ENCODE assay signal across 16 cellular contexts in the genomic region with DNA sequence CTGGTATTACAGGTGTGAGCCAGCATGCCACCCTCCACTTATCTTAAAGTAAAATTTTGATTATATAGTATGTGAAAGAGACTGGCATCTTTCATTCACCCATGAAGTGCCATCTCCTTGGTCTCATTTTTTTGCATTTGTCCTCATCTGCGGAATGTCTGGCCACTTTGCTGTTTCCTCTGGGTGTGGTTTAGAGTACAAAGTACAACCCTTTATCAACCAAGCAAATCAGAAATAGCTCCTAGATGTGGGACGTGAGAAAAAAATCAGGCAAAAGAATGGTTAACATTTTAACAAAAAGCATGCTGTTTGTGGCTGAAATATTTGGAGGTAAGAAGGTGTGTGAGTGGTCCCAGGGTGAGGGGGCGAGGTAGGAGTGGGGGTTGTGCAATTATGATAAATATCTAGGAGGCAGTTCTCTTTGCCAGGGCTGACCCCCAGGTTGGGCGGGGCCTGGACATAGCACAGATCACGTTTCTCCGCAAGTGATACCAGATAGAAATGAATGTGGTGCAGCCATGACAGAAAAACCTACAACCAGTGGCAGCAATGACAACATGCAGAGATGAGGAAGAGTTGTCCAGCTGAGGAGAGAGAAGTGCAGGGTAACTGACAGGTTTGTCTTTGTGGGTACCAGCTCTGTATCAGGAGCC.
DNase-seq lines count a peak whose midpoint lies in the region; ATAC-seq, FAIRE-seq and TF ChIP-seq lines count a peak whose summit lies in the region.
"Had no signal": no experiment of that assay in that cellular context is flagged by ENCODE, and none has a peak within 500 bp of the region (broad histone marks: within the 10 kb centered on the region; RNA-seq: fewer than 3 reads in every experiment).

No MANE protein-coding gene starts in this region.

- ATAC-seq in GM12878 (no peak), omental fat pad (ENCODE audit: low FRiP score) (no peak)
- ATAC-seq: effector memory CD8-positive, alpha-beta T cell; pancreas had no signal

- H3K27ac Mint-ChIP-seq in neural crest cell (ENCODE audit: unreplicated experiment): no peak overlapping the region

- no peaks in the 10 kb centered on the region for H3K36me3 Mint-ChIP-seq in neural crest cell (ENCODE audit: low read depth)
- H3K36me3 Mint-ChIP-seq: memory B cell had no signal

- CTCF ChIA-PET in GM12878 (lab: Yijun Ruan, JAX): interaction anchor here (0.9 to 1.2 kb wide), 3 partner anchors 62 to 90 kb away, joined by 3 to 4 read pairs (median 3); no protein-coding TSS in a partner anchor

- peaks cover 0 to 5% (median under 1%) of the 10 kb centered on the region in 11 experiments; a peak in 9 of 22 replicates for H3K9me3 ChIP-seq in BLaER1 treated with 17β-estradiol and CSF1 and Interleukin-3, amounts not matched to agents 10 nM and 100 nM (replicated peaks in 1 of 11)
- H3K9me3 ChIP-seq in GM12878 (replicated peaks; ENCODE audit: control insufficient read depth, insufficient read depth, low read length): no peaks in the 10 kb centered on the region; the same call in 2 of the 3 replicates
- H3K9me3 ChIP-seq in effector memory CD4-positive, alpha-beta T cell (ENCODE audit: control insufficient read depth, low read length): no peaks in the 10 kb centered on the region
- H3K9me3 ChIP-seq: pancreas had no signal

- DNase-seq in HT-29 (ENCODE audit: low spot score) (peak; percentile 31), GM12878 (ENCODE audit: low read depth, low spot score) (no peak), neural crest cell (ENCODE audit: low read depth, low spot score) (no peak), SKM-1 (lab: John Stamatoyannopoulos, UW; ENCODE audit: unreplicated experiment) (no peak), omental fat pad (ENCODE audit: low spot score) (no peak), NCI-H1092 (lab: John Stamatoyannopoulos, UW) (no peak)
- no peak for DNase-seq in effector memory CD4-positive, alpha-beta T cell
- DNase-seq: activated CD8-positive, alpha-beta memory T cell treated with anti-CD3 and anti-CD28 coated beads for 24 hours; caudate nucleus; effector memory CD8-positive, alpha-beta T cell; foreskin melanocyte; NCI-H2081 treated with DMSO at 0.1 percent for 48 hours; pancreas had no signal

- in situ Hi-C loops in GM12878 (cut with MboI): no loop called here

- H4K20me1 ChIP-seq in BLaER1 treated with 17β-estradiol and CSF1 and Interleukin-3, amounts not matched to agents 10 nM and 100 nM: no peaks in the 10 kb centered on the region
- no peaks in the 10 kb centered on the region for H4K20me1 ChIP-seq in GM12878 (ENCODE audit: control insufficient read depth, insufficient read depth)

- peak overlapping the region; percentile 86 to 98 (median 95); a peak in 17 of 22 replicates for H3K4me2 ChIP-seq in BLaER1 treated with 17β-estradiol and CSF1 and Interleukin-3, amounts not matched to agents 10 nM and 100 nM
- H3K4me2 ChIP-seq in GM12878 (ENCODE audit: control insufficient read depth, insufficient read depth): no peak overlapping the region

- no peak overlapping the region for H2AFZ ChIP-seq in GM12878 (ENCODE audit: control insufficient read depth, low read depth, low read length)

- intact Hi-C loops in GM12878 (cut with micrococcal nuclease; ENCODE audit: unreplicated experiment): no loop called here

- BruUV-seq in GM12878 (replicated peaks; lab: Mats Ljungman, UMichigan): no TSS peak

- RAD21 ChIA-PET in GM12878 (lab: Charles Lee; ENCODE audit: unreplicated experiment): interaction anchor here (0.9 to 5.4 kb wide), 5 partner anchors 19 to 163 kb away, joined by 3 to 68 read pairs (median 5); no protein-coding TSS in a partner anchor

- no peak for FAIRE-seq in GM12878 (lab: Jason Lieb, UNC)
- FAIRE-seq: pancreas had no signal

- 61% methylated on average over 6 of the region's 6 CpGs for WGBS in GM12878 (ENCODE audit: insufficient coverage, insufficient replicate concordance, low lambda C conversion rate, missing lambda C conversion rate)

- H3K79me2 ChIP-seq in GM12878 (ENCODE audit: control insufficient read depth, insufficient read depth, low read length): no peaks in the 10 kb centered on the region

- SMC1A ChIA-PET in GM12878 (lab: Charles Lee; ENCODE audit: uncharacterized antibody, unreplicated experiment): interaction anchor here (0.6 to 4.3 kb wide), 16 partner anchors 8 to 150 kb away, joined by 3 to 12 read pairs (median 4); a partner anchor contains a TSS

- peaks cover 8% of the 10 kb centered on the region for H3K27me3 Mint-ChIP-seq in neural crest cell (ENCODE audit: low read depth)
- H3K27me3 Mint-ChIP-seq: B cell; effector memory CD8-positive, alpha-beta T cell; memory B cell had no signal

- no peak for TF ChIP-seq CTCF in GM12878 (IDR thresholded peaks at IDR 0.05 in 2 of 3, conservative IDR thresholded peaks at IDR 0.05 in 1 of 3; ENCODE audit: control insufficient read depth in 2 of 3, extremely low read depth in 1 of 3, insufficient read depth in 1 of 3, low read depth in 3 of 3, low read length in 3 of 3)
- TF ChIP-seq CTCF in neural crest cell (conservative IDR thresholded peaks at IDR 0.05): no peak
- no peak for TF ChIP-seq CTCF in omental fat pad (IDR thresholded peaks at IDR 0.05)

- H3K4me3 ChIP-seq in BLaER1 treated with 17β-estradiol and CSF1 and Interleukin-3, amounts not matched to agents 10 nM and 100 nM: no peak overlapping the region
- H3K4me3 ChIP-seq in GM12878: no peak overlapping the region
- H3K4me3 ChIP-seq in effector memory CD4-positive, alpha-beta T cell (ENCODE audit: insufficient read depth, low read depth, low read length, poor library complexity, severe bottlenecking): no peak overlapping the region
- H3K4me3 ChIP-seq: pancreas had no signal

- no peaks in the 10 kb centered on the region for H3K36me3 ChIP-seq in BLaER1 treated with 17β-estradiol and CSF1 and Interleukin-3, amounts not matched to agents 10 nM and 100 nM
- no peaks in the 10 kb centered on the region for H3K36me3 ChIP-seq in GM12878 (ENCODE audit: control insufficient read depth in 2 of 2, insufficient read depth in 2 of 2, low read length in 1 of 2)
- H3K36me3 ChIP-seq in effector memory CD4-positive, alpha-beta T cell (ENCODE audit: control insufficient read depth, insufficient read depth, low read length): no peaks in the 10 kb centered on the region
- H3K36me3 ChIP-seq: pancreas had no signal

- H3K9me3 Mint-ChIP-seq in neural crest cell: no peaks in the 10 kb centered on the region
- H3K9me3 Mint-ChIP-seq: effector memory CD8-positive, alpha-beta T cell; memory B cell had no signal

- H3K4me3 Mint-ChIP-seq in neural crest cell: peak overlapping the region; percentile 64

- no peaks in the 10 kb centered on the region; a peak in 3 of 22 replicates for H3K27me3 ChIP-seq in BLaER1 treated with 17β-estradiol and CSF1 and Interleukin-3, amounts not matched to agents 10 nM and 100 nM
- no peaks in the 10 kb centered on the region for H3K27me3 ChIP-seq in GM12878 (replicated peaks in 1 of 2; ENCODE audit: control insufficient read depth in 2 of 2, insufficient read depth in 2 of 2, low read length in 1 of 2)
- no peaks in the 10 kb centered on the region for H3K27me3 ChIP-seq in effector memory CD4-positive, alpha-beta T cell (replicated peaks; ENCODE audit: control insufficient read depth, insufficient read depth, low read length, poor library complexity, severe bottlenecking)
- H3K27me3 ChIP-seq: pancreas had no signal

- TF ChIP-seq EP300 in GM12878 (IDR thresholded peaks at IDR 0.05; ENCODE audit: borderline replicate concordance in 1 of 2, control insufficient read depth in 1 of 2, low read depth in 2 of 2, low read length in 2 of 2): no peak

- POLR2A ChIA-PET in GM12878 (lab: Charles Lee): interaction anchor here (0.7 to 3.8 kb wide), 5 partner anchors 18 to 1002 kb away, joined by 3 to 58 read pairs (median 3); no protein-coding TSS in a partner anchor

- H3K4me1 Mint-ChIP-seq in neural crest cell: peaks cover 18% of the 10 kb centered on the region

- no peak overlapping the region for H3K27ac ChIP-seq in BLaER1 treated with 17β-estradiol and CSF1 and Interleukin-3, amounts not matched to agents 10 nM and 100 nM
- no peak overlapping the region for H3K27ac ChIP-seq in GM12878 (ENCODE audit: control insufficient read depth, insufficient read depth)
- no peak overlapping the region for H3K27ac ChIP-seq in effector memory CD4-positive, alpha-beta T cell (ENCODE audit: insufficient read depth, low read length, poor library complexity, severe bottlenecking)

- peaks cover 21 to 38% (median 29%) of the 10 kb centered on the region in 10 experiments for H3K4me1 ChIP-seq in BLaER1 treated with 17β-estradiol and CSF1 and Interleukin-3, amounts not matched to agents 10 nM and 100 nM
- H3K4me1 ChIP-seq in GM12878 (ENCODE audit: control insufficient read depth, insufficient read depth, low read length): peaks cover 12% of the 10 kb centered on the region
- H3K4me1 ChIP-seq in effector memory CD4-positive, alpha-beta T cell (ENCODE audit: control insufficient read depth, insufficient read depth, low read length, poor library complexity, severe bottlenecking): peaks cover 5% of the 10 kb centered on the region
- H3K4me1 ChIP-seq: pancreas had no signal

- no peak for TF ChIP-seq RAD21 in GM12878 (IDR thresholded peaks at IDR 0.05; ENCODE audit: insufficient read depth, low read depth, low read length)

- no peak for TF ChIP-seq POLR2A in GM12878 (IDR thresholded peaks at IDR 0.05; ENCODE audit: low read depth, low read length)

- H3K9ac ChIP-seq in BLaER1 treated with 17β-estradiol and CSF1 and Interleukin-3, amounts not matched to agents 10 nM and 100 nM: no peak overlapping the region
- no peak overlapping the region for H3K9ac ChIP-seq in GM12878 (ENCODE audit: control insufficient read depth, insufficient read depth, low read length)

TF ChIP-seq in GM12878, 131 proteins besides CTCF, POLR2A, EP300 and RAD21 (continues in another document):
- TF ChIP-seq ETV6 (conservative IDR thresholded peaks at IDR 0.05 in 1 of 2, IDR thresholded peaks at IDR 0.05 in 1 of 2; ENCODE audit: borderline replicate concordance in 1 of 2, low read depth in 1 of 2): no peak
- TF ChIP-seq WRNIP1 (IDR thresholded peaks at IDR 0.05; ENCODE audit: borderline replicate concordance, low read depth, low read length): no peak
- no peak for TF ChIP-seq TAF1 (IDR thresholded peaks at IDR 0.05; ENCODE audit: borderline replicate concordance, low read depth, low read length)
- 0 out of 2 replicates have a peak, but pooled peaks have one; percentile 26 for TF ChIP-seq GATAD2B (conservative IDR thresholded peaks at IDR 0.05; ENCODE audit: low read depth)
- no peak for TF ChIP-seq LARP7 (IDR thresholded peaks at IDR 0.05)
- TF ChIP-seq MYC (IDR thresholded peaks at IDR 0.05; ENCODE audit: insufficient read depth, insufficient read length, insufficient replicate concordance, low read length, severe bottlenecking): no peak
